In genomic region chr2:203002054-203002821, GRCh38 we compare ENCODE assay signal across 25 cellular contexts. TPM values are rescaled to one million over a fixed set of nuclear protein-coding genes. Genes with fewer than 3 reads are reported as not detected.
A peak's percentile ranks its signal among the peaks of the same experiment; 100 is the strongest.
DNase-seq lines count a peak whose midpoint lies in the region; ATAC-seq and TF ChIP-seq lines count a peak whose summit lies in the region.
"Had no signal": no experiment of that assay in that cellular context is flagged by ENCODE, and none has a peak within 500 bp of the region (broad histone marks: within the 10 kb centered on the region; RNA-seq: fewer than 3 reads in every experiment).

No MANE protein-coding gene starts in this region.

- H3K79me1 ChIP-seq in mesenchymal stem cell (replicated peaks; ENCODE audit: low read length, poor library complexity, severe bottlenecking) = no peaks in the 10 kb centered on the region

- H2AFZ ChIP-seq in mammary epithelial cell (ENCODE audit: low read depth, low read length) (peak overlapping the region; percentile 57), mesenchymal stem cell (ENCODE audit: low read depth, low read length) (no peak overlapping the region)

- TF ChIP-seq CTCF in mammary epithelial cell (conservative IDR thresholded peaks at IDR 0.05 in 1 of 2, IDR thresholded peaks at IDR 0.05 in 1 of 2; ENCODE audit: extremely low read depth in 1 of 2, insufficient read depth in 1 of 2, low read depth in 1 of 2, low read length in 2 of 2) (no peak), MCF 10A (IDR thresholded peaks at IDR 0.05; ENCODE audit: unreplicated experiment) (no peak)

- no peak overlapping the region for H3K4ac ChIP-seq in mesenchymal stem cell (ENCODE audit: low read depth in 1 of 2, low read length in 2 of 2)

- WGBS in mammary epithelial cell (ENCODE audit: low coverage, missing lambda C conversion rate) = 79% methylated on average over 3 of the region's 3 CpGs
- 96% methylated on average over 2 of the region's 3 CpGs for WGBS in mesenchymal stem cell

- in situ Hi-C loops in mammary epithelial cell (cut with MboI; ENCODE audit: low sequenced_read_pairs in 2 of 2) = no loop called here

- intact Hi-C loops in mammary epithelial cell (cut with micrococcal nuclease) = no loop called here
- intact Hi-C loops in MCF 10A (cut with micrococcal nuclease) = no loop called here

- peak overlapping the region; percentile 69 for H2AK5ac ChIP-seq in mesenchymal stem cell (ENCODE audit: low read length, severe bottlenecking)

- H4K91ac ChIP-seq in mesenchymal stem cell (ENCODE audit: low read length) = no peak overlapping the region

- DNase-seq in mammary epithelial cell (peak; percentile 84), MCF 10A (ENCODE audit: unreplicated experiment) (no peak), epithelial cell of prostate (ENCODE audit: low read depth, low spot score) (peak; percentile 81), mesenchymal stem cell (no peak), DMS153 (lab: John Stamatoyannopoulos, UW) (no peak)
- no peak for DNase-seq in activated T-cell treated with anti-CD3 and anti-CD28 coated beads, Interleukin-2, amount 50 U/mL, for 4 hours
- no peak for DNase-seq in stimulated activated naive CD4-positive, alpha-beta T cell treated with Interleukin-2 at 50 U/mL for 16 hours (lab: John Stamatoyannopoulos, UW)
- DNase-seq: activated CD4-positive, alpha-beta T cell treated with anti-CD3 and anti-CD28 coated beads for 36 hours; activated T-cell treated with anti-CD3 and anti-CD28 coated beads, Interleukin-2, amount 50 U/mL, for 48 hours; AML-193; CD8-positive, alpha-beta memory T cell; cerebellar nuclear complex; EL; NCI-H1417; NK-92 treated with Interleukin-12 subunit alpha and Interleukin-12 subunit beta, amount 100 ng/mL, for 24 hours; Peyer's patch; stimulated activated naive CD4-positive, alpha-beta T cell had no signal

- H3K9me3 Mint-ChIP-seq in MCF 10A (ENCODE audit: unreplicated experiment) = no peaks in the 10 kb centered on the region
- no peaks in the 10 kb centered on the region for H3K9me3 Mint-ChIP-seq in activated T-cell treated with anti-CD3 and anti-CD28 coated beads, Interleukin-2, amount 50 U/mL, for 4 hours
- H3K9me3 Mint-ChIP-seq: activated naive CD4-positive, alpha-beta T cell treated with anti-CD3 and anti-CD28 coated beads, Interleukin-2, amount 50 U/mL, for 24 hours; CD8-positive, alpha-beta memory T cell had no signal

- BruUV-seq in mammary epithelial cell (replicated peaks; lab: Mats Ljungman, UMichigan) (TSS peak; percentile 81), MCF 10A (replicated peaks; lab: Mats Ljungman, UMichigan) (no TSS peak)

- CTCF ChIA-PET in mammary epithelial cell (lab: Charles Lee; ENCODE audit: low non-redundant PET) (interaction anchor here (0.9 kb wide), 1 partner anchor 30 kb away, joined by 7 read pairs; no protein-coding TSS in a partner anchor), MCF 10A (lab: Yijun Ruan, JAX) (interaction anchor here (0.8 to 0.9 kb wide), 2 partner anchors 9 to 40 kb away, joined by 4 to 5 read pairs; no protein-coding TSS in a partner anchor)

- no peaks in the 10 kb centered on the region for H3K36me3 Mint-ChIP-seq in MCF 10A (ENCODE audit: insufficient read depth, unreplicated experiment)
- H3K36me3 Mint-ChIP-seq in activated T-cell treated with anti-CD3 and anti-CD28 coated beads, Interleukin-2, amount 50 U/mL, for 4 hours (ENCODE audit: insufficient read depth) = no peaks in the 10 kb centered on the region
- H3K36me3 Mint-ChIP-seq: activated naive CD4-positive, alpha-beta T cell treated with anti-CD3 and anti-CD28 coated beads, Interleukin-2, amount 50 U/mL, for 24 hours had no signal

- H3K23ac ChIP-seq in mesenchymal stem cell (ENCODE audit: low read length in 2 of 2) = no peak overlapping the region

- no peak overlapping the region for H2BK15ac ChIP-seq in mesenchymal stem cell (ENCODE audit: low read depth, poor library complexity, severe bottlenecking)

- no peaks in the 10 kb centered on the region for H3K79me2 ChIP-seq in mammary epithelial cell (ENCODE audit: insufficient read depth, low read length)

- H2BK12ac ChIP-seq in mesenchymal stem cell (ENCODE audit: low read length in 2 of 2) = no peak overlapping the region

- ATAC-seq in GM21723 (IDR thresholded peaks at IDR 0.05; ENCODE audit: unreplicated experiment) = no peak
- no peak for ATAC-seq in activated T-cell treated with anti-CD3 and anti-CD28 coated beads, Interleukin-2, amount 50 U/mL, for 4 hours
- ATAC-seq: activated CD4-positive, alpha-beta T cell treated with anti-CD3 and anti-CD28 coated beads for 36 hours; gastroesophageal sphincter had no signal

- H3K4me3 Mint-ChIP-seq in MCF 10A (ENCODE audit: unreplicated experiment) = no peak overlapping the region
- no peak overlapping the region for H3K4me3 Mint-ChIP-seq in activated T-cell treated with anti-CD3 and anti-CD28 coated beads, Interleukin-2, amount 50 U/mL, for 4 hours
- H3K4me3 Mint-ChIP-seq: activated CD4-positive, alpha-beta T cell treated with anti-CD3 and anti-CD28 coated beads for 36 hours; activated naive CD4-positive, alpha-beta T cell treated with anti-CD3 and anti-CD28 coated beads, Interleukin-2, amount 50 U/mL, for 24 hours; CD8-positive, alpha-beta memory T cell had no signal

- no peaks in the 10 kb centered on the region for H3K4me1 Mint-ChIP-seq in MCF 10A (ENCODE audit: insufficient read depth, unreplicated experiment)
- no peaks in the 10 kb centered on the region for H3K4me1 Mint-ChIP-seq in activated T-cell treated with anti-CD3 and anti-CD28 coated beads, Interleukin-2, amount 50 U/mL, for 4 hours (ENCODE audit: low read depth)
- H3K4me1 Mint-ChIP-seq: activated CD4-positive, alpha-beta T cell treated with anti-CD3 and anti-CD28 coated beads for 36 hours; activated naive CD4-positive, alpha-beta T cell treated with anti-CD3 and anti-CD28 coated beads, Interleukin-2, amount 50 U/mL, for 24 hours; CD8-positive, alpha-beta memory T cell had no signal

- POLR2A ChIA-PET in MCF 10A (lab: Yijun Ruan, JAX) = interaction anchor here (0.6 to 1.7 kb wide), 4 partner anchors 8 to 1569 kb away, joined by 3 to 4 read pairs (median 4); partner anchors contain the start of gene NBEAL1

- peak overlapping the region; percentile 17 for H3K4me2 ChIP-seq in mammary epithelial cell (ENCODE audit: insufficient read depth, low read depth, low read length)
- peak overlapping the region; percentile 33 for H3K4me2 ChIP-seq in mesenchymal stem cell (ENCODE audit: low read length, poor library complexity, severe bottlenecking)

- no peak overlapping the region for H3K14ac ChIP-seq in mesenchymal stem cell (ENCODE audit: low read length in 2 of 2)

- no peaks in the 10 kb centered on the region for H3K27me3 ChIP-seq in mammary epithelial cell (ENCODE audit: insufficient read depth, low read length)
- H3K27me3 ChIP-seq in mesenchymal stem cell (ENCODE audit: control insufficient read depth in 1 of 2, insufficient read depth in 1 of 2, low read length in 2 of 2) = no peaks in the 10 kb centered on the region
- H3K27me3 ChIP-seq: ascending aorta, esophagus muscularis mucosa, gastroesophageal sphincter, Peyer's patch had no signal

- no peak overlapping the region for H3K27ac Mint-ChIP-seq in MCF 10A (ENCODE audit: low read depth, unreplicated experiment)
- H3K27ac Mint-ChIP-seq: activated CD4-positive, alpha-beta T cell treated with anti-CD3 and anti-CD28 coated beads for 36 hours; activated naive CD4-positive, alpha-beta T cell treated with anti-CD3 and anti-CD28 coated beads, Interleukin-2, amount 50 U/mL, for 24 hours; CD8-positive, alpha-beta memory T cell had no signal

- no peaks in the 10 kb centered on the region for H3K36me3 ChIP-seq in mammary epithelial cell (ENCODE audit: insufficient read depth, low read length)
- H3K36me3 ChIP-seq in mesenchymal stem cell (ENCODE audit: control insufficient read depth in 1 of 2, insufficient read depth in 2 of 2, low read depth in 1 of 2, low read length in 2 of 2) = no peaks in the 10 kb centered on the region
- H3K36me3 ChIP-seq: ascending aorta, esophagus muscularis mucosa, gastroesophageal sphincter, Peyer's patch, prostate gland, thoracic aorta had no signal

- no peaks in the 10 kb centered on the region for H3K9me3 ChIP-seq in mammary epithelial cell (replicated peaks; ENCODE audit: insufficient read depth, low read length)
- no peaks in the 10 kb centered on the region for H3K9me3 ChIP-seq in mesenchymal stem cell (ENCODE audit: control insufficient read depth, low read length)
- H3K9me3 ChIP-seq: ascending aorta, esophagus muscularis mucosa, gastroesophageal sphincter, Peyer's patch, prostate gland, thoracic aorta had no signal

- H4K20me1 ChIP-seq in mammary epithelial cell (ENCODE audit: insufficient read depth, low read length) = no peaks in the 10 kb centered on the region

- H3K4me3 ChIP-seq in mammary epithelial cell (replicated peaks in 1 of 3; ENCODE audit: insufficient read depth in 1 of 3, low read depth in 2 of 3, low read length in 3 of 3) = no peak overlapping the region
- H3K4me3 ChIP-seq in mesenchymal stem cell (ENCODE audit: insufficient read depth in 1 of 2, low read depth in 1 of 2, low read length in 2 of 2) = no peak overlapping the region
- H3K4me3 ChIP-seq: ascending aorta, esophagus muscularis mucosa, gastroesophageal sphincter, Peyer's patch, prostate gland, thoracic aorta had no signal

- H3K4me1 ChIP-seq in mammary epithelial cell (ENCODE audit: insufficient read depth, low read length) = peaks cover 7% of the 10 kb centered on the region
- peaks cover 2% of the 10 kb centered on the region for H3K4me1 ChIP-seq in mesenchymal stem cell (ENCODE audit: control insufficient read depth, insufficient read depth, low read depth, low read length)
- H3K4me1 ChIP-seq: ascending aorta, esophagus muscularis mucosa, gastroesophageal sphincter, Peyer's patch, prostate gland had no signal

- H3K18ac ChIP-seq in mesenchymal stem cell (ENCODE audit: low read depth in 1 of 2, low read length in 2 of 2) = no peak overlapping the region

- H4K8ac ChIP-seq in mesenchymal stem cell (ENCODE audit: low read length) = no peak overlapping the region

- H3K9ac ChIP-seq in mammary epithelial cell (ENCODE audit: insufficient read depth, low read length) (no peak overlapping the region), mesenchymal stem cell (ENCODE audit: low read length) (no peak overlapping the region)

- no peak overlapping the region for H2BK5ac ChIP-seq in mesenchymal stem cell (ENCODE audit: low read depth, low read length, poor library complexity, severe bottlenecking)

- dilution Hi-C loops in mammary epithelial cell (cut with HindIII; ENCODE audit: low sequenced_read_pairs) = no loop called here

- peak overlapping the region; percentile 79 for H3K27ac ChIP-seq in mammary epithelial cell (ENCODE audit: insufficient read depth, low read depth, low read length)
- H3K27ac ChIP-seq in epithelial cell of prostate = peak overlapping the region; percentile 85
- peak overlapping the region; percentile 87 for H3K27ac ChIP-seq in mesenchymal stem cell (ENCODE audit: low read length, poor library complexity, severe bottlenecking)
- H3K27ac ChIP-seq: 22Rv1, ascending aorta, esophagus muscularis mucosa, gastroesophageal sphincter, Peyer's patch, prostate gland, thoracic aorta had no signal

- no peaks in the 10 kb centered on the region for H3K27me3 Mint-ChIP-seq in MCF 10A (ENCODE audit: insufficient read depth, unreplicated experiment)
- H3K27me3 Mint-ChIP-seq in activated T-cell treated with anti-CD3 and anti-CD28 coated beads, Interleukin-2, amount 50 U/mL, for 4 hours (ENCODE audit: low read depth) = peaks cover 6% of the 10 kb centered on the region
- H3K27me3 Mint-ChIP-seq: activated CD4-positive, alpha-beta T cell treated with anti-CD3 and anti-CD28 coated beads for 36 hours had no signal

- no peak overlapping the region for H2BK120ac ChIP-seq in mesenchymal stem cell (ENCODE audit: low read depth, low read length)

RNA-seq across cellular contexts. Expression of gene NBEAL1, which starts 12.4 kb away (rescaled TPM):
- 10 to 100 TPM; 36.0 to 92.0 TPM for total RNA-seq in mammary epithelial cell
- polyA plus RNA-seq in mammary epithelial cell = 5.4 TPM
- 45.0 TPM for polyA minus RNA-seq in mammary epithelial cell
- 18.8 and 20.4 TPM in 2 replicates for total RNA-seq in MCF 10A (2022)
- 13.0 TPM for polyA plus RNA-seq in mesenchymal stem cell (2013, experiment 1 of 2)
- 13.4 TPM for polyA plus RNA-seq in mesenchymal stem cell (2013, experiment 2 of 2)
- 1 to 10 TPM; 3.5 to 5.1 (median 5.0) TPM for total RNA-seq in activated T-cell treated with anti-CD3 and anti-CD28 coated beads, Interleukin-2, amount 50 U/mL, for 4 hours

Comparison
In these comparisons a context has a peak if more than half of its experiments do, and no peak if none do; other contexts are left out.
1. DNase-seq: peak in mammary epithelial cell (single experiment) and epithelial cell of prostate (single experiment); none in MCF 10A (single experiment), mesenchymal stem cell (single experiment), activated T-cell treated with anti-CD3 and anti-CD28 coated beads, Interleukin-2, amount 50 U/mL, for 4 hours (single experiment), stimulated activated naive CD4-positive, alpha-beta T cell treated with Interleukin-2 at 50 U/mL for 16 hours (single experiment) and DMS153 (single experiment).
2. Peak in every context shown above with its lines, with median percentiles within 50 percentile points of each other: H3K27ac ChIP-seq.